In genomic region chr6:24720604-24721460, GRCh38 we compare ENCODE assay signal across 8 cellular contexts. TPM values are rescaled to one million over a fixed set of nuclear protein-coding genes. Genes with fewer than 3 reads are reported as not detected.
A peak's percentile ranks its signal among the peaks of the same experiment; 100 is the strongest.
DNase-seq lines count a peak whose midpoint lies in the region; ATAC-seq, FAIRE-seq and TF ChIP-seq lines count a peak whose summit lies in the region.

No MANE protein-coding gene starts in this region.

- H3K36me3 Mint-ChIP-seq in naive thymus-derived CD4-positive, alpha-beta T cell: peaks cover 3 to 26% (median 19%) of the 10 kb centered on the region in 5 donors
- H3K36me3 Mint-ChIP-seq in stimulated activated memory B cell treated with anti-CD40 and anti-IgM and Interleukin-4, amounts not matched to agents 10 μg/mL and 1 μg/mL and 100 μg/mL, for 72 hours: peaks cover 37% of the 10 kb centered on the region

- peak; percentile 96 for TF ChIP-seq POLR2A in H54 (IDR thresholded peaks at IDR 0.05; ENCODE audit: low read depth, low read length)

- DNase-seq in ELF-1 (ENCODE audit: low read depth, low spot score): peak; percentile 100
- peak; percentile 89 for DNase-seq in H54 (ENCODE audit: insufficient read length, low spot score)
- peak; percentile 99 for DNase-seq in LoVo (ENCODE audit: low spot score)
- peak; percentile 99 for DNase-seq in RWPE1 (ENCODE audit: low spot score)
- DNase-seq in activated T-helper 9 cell treated with anti-CD3 and anti-CD28 coated beads, Interleukin-2, amount 50 U/mL, for 16 hours (ENCODE audit: low read depth): peak; percentile 99
- peak; percentile 100 for DNase-seq in fibroblast of mammary gland (ENCODE audit: low read depth)
- peak; percentile 97 to 100 (median 100) for DNase-seq in naive thymus-derived CD4-positive, alpha-beta T cell

- H3K27ac ChIP-seq in RWPE1: peak overlapping the region; percentile 95
- H3K27ac ChIP-seq in naive thymus-derived CD4-positive, alpha-beta T cell (ENCODE audit: low read depth, low read length): peak overlapping the region; percentile 99

- no peaks in the 10 kb centered on the region for H3K27me3 ChIP-seq in naive thymus-derived CD4-positive, alpha-beta T cell (ENCODE audit: control insufficient read depth in 2 of 2, insufficient read depth in 2 of 2, low read length in 2 of 2)

- peaks cover 27 to 52% (median 47%) of the 10 kb centered on the region in 7 donors for H3K4me1 Mint-ChIP-seq in naive thymus-derived CD4-positive, alpha-beta T cell
- H3K4me1 Mint-ChIP-seq in stimulated activated memory B cell treated with anti-CD40 and anti-IgM and Interleukin-4, amounts not matched to agents 10 μg/mL and 1 μg/mL and 100 μg/mL, for 72 hours: peaks cover 37% of the 10 kb centered on the region

- H3K9me3 ChIP-seq in naive thymus-derived CD4-positive, alpha-beta T cell (ENCODE audit: control insufficient read depth in 2 of 3, low read length in 3 of 3): no peaks in the 10 kb centered on the region

- intact Hi-C loops in naive thymus-derived CD4-positive, alpha-beta T cell (cut with micrococcal nuclease): loop anchor here (1.0 to 5.0 kb wide), 15 partner anchors 22 to 1241 kb away; partner anchors contain the start of genes KIAA0319 (in 2 of the 2), TDP2 (in 2 of the 2), RIPOR2 (in 1 of the 2) and TRIM38 (in 1 of the 2)

- no peak for TF ChIP-seq CTCF in RWPE1 (conservative IDR thresholded peaks at IDR 0.05; ENCODE audit: low read depth)
- TF ChIP-seq CTCF in fibroblast of mammary gland (conservative IDR thresholded peaks at IDR 0.05; ENCODE audit: control insufficient read depth, insufficient read depth, low read depth, low read length): no peak

- peaks cover 0 to 16% (median 4%) of the 10 kb centered on the region in 3 experiments for H3K36me3 ChIP-seq in naive thymus-derived CD4-positive, alpha-beta T cell (ENCODE audit: control insufficient read depth in 2 of 3, insufficient read depth in 3 of 3, low read length in 3 of 3)

- H3K4me3 Mint-ChIP-seq in naive thymus-derived CD4-positive, alpha-beta T cell: peak overlapping the region; percentile 93 to 97 (median 96)
- H3K4me3 Mint-ChIP-seq in stimulated activated memory B cell treated with anti-CD40 and anti-IgM and Interleukin-4, amounts not matched to agents 10 μg/mL and 1 μg/mL and 100 μg/mL, for 72 hours: peak overlapping the region; percentile 100

- H3K27me3 Mint-ChIP-seq in naive thymus-derived CD4-positive, alpha-beta T cell: peaks cover 0 to 2% (median 0%) of the 10 kb centered on the region in 5 donors
- no peaks in the 10 kb centered on the region for H3K27me3 Mint-ChIP-seq in stimulated activated memory B cell treated with anti-CD40 and anti-IgM and Interleukin-4, amounts not matched to agents 10 μg/mL and 1 μg/mL and 100 μg/mL, for 72 hours

- POLR2A ChIA-PET in RWPE1 (lab: Yijun Ruan, JAX; ENCODE audit: low non-redundant PET): interaction anchor here (0.6 to 1.4 kb wide), 3 partner anchors 18 to 299 kb away, joined by 3 to 7 read pairs (median 3); no protein-coding TSS in a partner anchor
- POLR2A ChIA-PET in naive thymus-derived CD4-positive, alpha-beta T cell (lab: Charles Lee): interaction anchor here (0.6 to 3.9 kb wide), 17 partner anchors 11 to 418 kb away, joined by 3 to 39 read pairs (median 6); partner anchors contain the start of genes ACOT13, ALDH5A1, GMNN and KIAA0319

- peaks cover 35 to 36% of the 10 kb centered on the region in 2 donors for H3K4me1 ChIP-seq in naive thymus-derived CD4-positive, alpha-beta T cell (ENCODE audit: control insufficient read depth in 2 of 2, insufficient read depth in 2 of 2, low read length in 2 of 2)

- ATAC-seq in naive thymus-derived CD4-positive, alpha-beta T cell: peak; percentile 90
- peak; percentile 95 for ATAC-seq in stimulated activated memory B cell treated with anti-CD40 and anti-IgM and Interleukin-4, amounts not matched to agents 10 μg/mL and 1 μg/mL and 100 μg/mL, for 72 hours

- CTCF ChIA-PET in RWPE1 (lab: Yijun Ruan, JAX): interaction anchor here (0.6 kb wide), 1 partner anchor 46 kb away, joined by 3 read pairs; no protein-coding TSS in a partner anchor
- CTCF ChIA-PET in naive thymus-derived CD4-positive, alpha-beta T cell (lab: Charles Lee): no interaction called here

- peak; percentile 99 for FAIRE-seq in H54 (lab: Jason Lieb, UNC)

- peak overlapping the region; percentile 95 to 100 (median 99) for H3K27ac Mint-ChIP-seq in naive thymus-derived CD4-positive, alpha-beta T cell
- H3K27ac Mint-ChIP-seq in stimulated activated memory B cell treated with anti-CD40 and anti-IgM and Interleukin-4, amounts not matched to agents 10 μg/mL and 1 μg/mL and 100 μg/mL, for 72 hours: peak overlapping the region; percentile 99

- peaks cover 0 to 6% (median 0%) of the 10 kb centered on the region in 11 donors for H3K9me3 Mint-ChIP-seq in naive thymus-derived CD4-positive, alpha-beta T cell
- H3K9me3 Mint-ChIP-seq in stimulated activated memory B cell treated with anti-CD40 and anti-IgM and Interleukin-4, amounts not matched to agents 10 μg/mL and 1 μg/mL and 100 μg/mL, for 72 hours: no peaks in the 10 kb centered on the region

- H3K4me3 ChIP-seq in fibroblast of mammary gland (ENCODE audit: control insufficient read depth, low read depth, low read length): peak overlapping the region; percentile 82
- peak overlapping the region; percentile 89 for H3K4me3 ChIP-seq in naive thymus-derived CD4-positive, alpha-beta T cell (ENCODE audit: low read length)

RNA-seq across cellular contexts. Expression of gene C6orf62, which starts 1.9 kb away (rescaled TPM):
- 100 to 1,000 TPM; 115 to 162 (median 135) TPM for total RNA-seq in naive thymus-derived CD4-positive, alpha-beta T cell
- polyA plus RNA-seq in naive thymus-derived CD4-positive, alpha-beta T cell: 100 to 1,000 TPM; 102 to 130 TPM

RNA-seq across cellular contexts. Expression of gene GMNN, which starts 53.9 kb away (rescaled TPM):
- 10 to 100 TPM in 1 of 5 experiments, 1 to 10 TPM in 4; 5.1 to 54.6 (median 7.0) TPM for total RNA-seq in naive thymus-derived CD4-positive, alpha-beta T cell
- 1 to 10 TPM; 4.2 to 5.0 TPM for polyA plus RNA-seq in naive thymus-derived CD4-positive, alpha-beta T cell

RNA-seq across cellular contexts. Expression of gene ACOT13, which starts 54.0 kb away (rescaled TPM):
- 10 to 100 TPM in 3 of 5 experiments, 1 to 10 TPM in 2; 4.0 to 20.0 (median 12.5) TPM for total RNA-seq in naive thymus-derived CD4-positive, alpha-beta T cell
- polyA plus RNA-seq in naive thymus-derived CD4-positive, alpha-beta T cell: 10 to 100 TPM; 12.9 to 13.5 TPM

RNA-seq across cellular contexts. Expression of gene TDP2, which starts 54.1 kb away (rescaled TPM):
- total RNA-seq in naive thymus-derived CD4-positive, alpha-beta T cell: 10 to 100 TPM; 38.6 to 69.7 (median 48.2) TPM
- 10 to 100 TPM; 36.8 to 50.3 TPM for polyA plus RNA-seq in naive thymus-derived CD4-positive, alpha-beta T cell

Comparison
In these comparisons a context has a peak if more than half of its experiments do, and no peak if none do; other contexts are left out.
1. Peak in every context shown above with its lines: DNase-seq, ATAC-seq, H3K4me3 ChIP-seq and H3K27ac ChIP-seq.